21 cellular contexts compared by ENCODE assay signal in the genomic region with DNA sequence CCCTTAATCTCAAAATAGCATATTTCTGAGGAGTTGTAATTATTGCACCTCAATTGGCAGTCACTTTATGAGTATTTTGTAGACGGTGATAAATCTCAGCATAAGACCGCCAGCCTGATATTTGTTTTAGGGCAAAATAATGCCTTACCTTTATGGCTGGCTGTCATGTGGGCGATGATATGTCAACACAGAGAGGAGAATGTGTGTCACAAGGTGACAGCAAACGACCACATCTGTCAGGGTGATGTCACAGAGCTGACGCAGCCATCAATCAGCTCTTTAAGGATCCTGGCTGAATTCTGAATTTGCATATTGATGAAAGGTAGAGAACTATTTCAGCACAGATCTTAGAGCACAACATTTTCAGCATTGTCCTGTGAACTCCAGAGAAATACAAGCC.
DNase-seq lines count a peak whose midpoint lies in the region; ATAC-seq, FAIRE-seq and TF ChIP-seq lines count a peak whose summit lies in the region.
"Had no signal": no experiment of that assay in that cellular context is flagged by ENCODE, and none has a peak within 500 bp of the region (broad histone marks: within the 10 kb centered on the region; RNA-seq: fewer than 3 reads in every experiment).

No MANE protein-coding gene starts in this region.

- no peaks in the 10 kb centered on the region for H3K9me2 ChIP-seq in PC-3 (replicated peaks; ENCODE audit: low read length)

- no peak overlapping the region for H3K27ac ChIP-seq in K562 (ENCODE audit: extremely low read depth, low read depth, low read length)
- no peak overlapping the region for H3K27ac ChIP-seq in PC-3 (ENCODE audit: low read length)
- H3K27ac ChIP-seq: brain microvascular endothelial cell, coronary artery, uterus, WERI-Rb-1 had no signal

- WGBS in K562 (ENCODE audit: insufficient coverage, low coverage, missing lambda C conversion rate), result 0% methylated on average over 5 of the region's 5 CpGs

- POLR2A ChIA-PET in activated CD8-positive, alpha-beta T cell treated with anti-CD3 and anti-CD28 coated beads for 36 hours (lab: Charles Lee), result no interaction called here
- POLR2A ChIA-PET in activated CD8-positive, alpha-beta T cell treated with anti-CD3 and anti-CD28 coated beads, Interleukin-2, amount 10 ng/mL, durations not matched to agents 7 days and 5 days (lab: Charles Lee), result no interaction called here
- POLR2A ChIA-PET in K562 (lab: Yijun Ruan, JAX) (interaction anchor here (0.7 kb wide), 1 partner anchor 23 kb away, joined by 3 read pairs; no protein-coding TSS in a partner anchor), PC-3 (lab: Charles Lee; ENCODE audit: unreplicated experiment) (no interaction called here)

- H3K36me3 ChIP-seq in K562 (ENCODE audit: control insufficient read depth, insufficient read depth, low read length) (no peaks in the 10 kb centered on the region), PC-3 (ENCODE audit: low read depth, low read length) (no peaks in the 10 kb centered on the region)
- H3K36me3 ChIP-seq: brain microvascular endothelial cell, MG63, uterus had no signal

- no peaks in the 10 kb centered on the region for H3K9me3 ChIP-seq in K562 (replicated peaks; ENCODE audit: control insufficient read depth, insufficient read depth, low read depth, low read length)
- no peaks in the 10 kb centered on the region for H3K9me3 ChIP-seq in PC-3 (ENCODE audit: low read length)
- H3K9me3 ChIP-seq: MG63, uterus had no signal

- H3K27ac Mint-ChIP-seq in activated CD8-positive, alpha-beta T cell treated with anti-CD3 and anti-CD28 coated beads for 36 hours, result no peak overlapping the region
- no peak overlapping the region for H3K27ac Mint-ChIP-seq in activated CD8-positive, alpha-beta T cell treated with anti-CD3 and anti-CD28 coated beads, Interleukin-2, amount 10 ng/mL, durations not matched to agents 7 days and 5 days
- H3K27ac Mint-ChIP-seq in Calu3 (ENCODE audit: unreplicated experiment), result no peak overlapping the region
- H3K27ac Mint-ChIP-seq: activated naive CD8-positive, alpha-beta T cell; natural killer cell treated with Interleukin-12 subunit alpha and Interleukin-12 subunit beta and Interleukin-15 and Interleukin-18, amount 100 ng/mL, for 72 hours had no signal

- H3F3A ChIP-seq in PC-3 (ENCODE audit: low read length, unreplicated experiment), result no peaks in the 10 kb centered on the region

- no peak for TF ChIP-seq POLR2A in K562 (conservative IDR thresholded peaks at IDR 0.05)

- in situ Hi-C loops in K562 (cut with MboI), result no loop called here

- no peaks in the 10 kb centered on the region for H3K79me2 ChIP-seq in K562 (ENCODE audit: control insufficient read depth, insufficient read depth, low read length)
- no peaks in the 10 kb centered on the region for H3K79me2 ChIP-seq in PC-3 (ENCODE audit: low read length)

- no peak for TF ChIP-seq RAD21 in K562 (CRISPR knock-in tag; conservative IDR thresholded peaks at IDR 0.05 in 1 of 2, IDR thresholded peaks at IDR 0.05 in 1 of 2)

- no peaks in the 10 kb centered on the region for H3K36me3 Mint-ChIP-seq in activated CD8-positive, alpha-beta T cell treated with anti-CD3 and anti-CD28 coated beads for 36 hours (ENCODE audit: low read depth)
- H3K36me3 Mint-ChIP-seq in activated CD8-positive, alpha-beta T cell treated with anti-CD3 and anti-CD28 coated beads, Interleukin-2, amount 10 ng/mL, durations not matched to agents 7 days and 5 days (ENCODE audit: low read depth), result no peaks in the 10 kb centered on the region
- no peaks in the 10 kb centered on the region for H3K36me3 Mint-ChIP-seq in Calu3 (ENCODE audit: insufficient read depth, unreplicated experiment)
- H3K36me3 Mint-ChIP-seq: activated naive CD8-positive, alpha-beta T cell; natural killer cell treated with Interleukin-12 subunit alpha and Interleukin-12 subunit beta and Interleukin-15 and Interleukin-18, amount 100 ng/mL, for 72 hours had no signal

- CTCF ChIA-PET in activated CD8-positive, alpha-beta T cell treated with anti-CD3 and anti-CD28 coated beads for 36 hours (lab: Charles Lee), result no interaction called here
- CTCF ChIA-PET in activated CD8-positive, alpha-beta T cell treated with anti-CD3 and anti-CD28 coated beads, Interleukin-2, amount 10 ng/mL, durations not matched to agents 7 days and 5 days (lab: Charles Lee), result no interaction called here
- CTCF ChIA-PET in K562 (lab: Yijun Ruan, JAX; ENCODE audit: low intra/inter-chr PET ratio), result no interaction called here
- CTCF ChIA-PET in Calu3 (lab: Charles Lee), result no interaction called here
- CTCF ChIA-PET in PC-3 (lab: Charles Lee), result no interaction called here

- no peaks in the 10 kb centered on the region for H3K27me3 Mint-ChIP-seq in activated CD8-positive, alpha-beta T cell treated with anti-CD3 and anti-CD28 coated beads for 36 hours
- no peaks in the 10 kb centered on the region for H3K27me3 Mint-ChIP-seq in activated CD8-positive, alpha-beta T cell treated with anti-CD3 and anti-CD28 coated beads, Interleukin-2, amount 10 ng/mL, durations not matched to agents 7 days and 5 days (ENCODE audit: low read depth)
- no peaks in the 10 kb centered on the region for H3K27me3 Mint-ChIP-seq in Calu3 (ENCODE audit: unreplicated experiment)

- no peak overlapping the region for H3K4me2 ChIP-seq in K562 (ENCODE audit: insufficient read depth, low read length)
- H3K4me2 ChIP-seq in PC-3 (ENCODE audit: low read length), result no peak overlapping the region

- ATAC-seq in activated CD8-positive, alpha-beta T cell treated with anti-CD3 and anti-CD28 coated beads for 36 hours, result no peak
- ATAC-seq in activated CD8-positive, alpha-beta T cell treated with anti-CD3 and anti-CD28 coated beads, Interleukin-2, amount 10 ng/mL, durations not matched to agents 7 days and 5 days, result no peak
- ATAC-seq in K562 (no peak), PC-3 (no peak)
- ATAC-seq: natural killer cell treated with Interleukin-12 subunit alpha and Interleukin-12 subunit beta and Interleukin-15 and Interleukin-18, amount 100 ng/mL, for 72 hours had no signal

- H3K4me1 ChIP-seq in K562 (replicated peaks in 1 of 2; ENCODE audit: control insufficient read depth in 2 of 2, insufficient read depth in 2 of 2, low read length in 2 of 2), result no peaks in the 10 kb centered on the region
- no peaks in the 10 kb centered on the region for H3K4me1 ChIP-seq in PC-3 (ENCODE audit: insufficient read depth, low read length)
- H3K4me1 ChIP-seq: uterus had no signal

- H3K27me3 ChIP-seq in K562 (ENCODE audit: control insufficient read depth in 2 of 2, insufficient read depth in 2 of 2, low read length in 2 of 2), result peaks cover 10 to 12% of the 10 kb centered on the region in 2 experiments
- 0 out of 2 replicates have a peak, but pooled peaks cover 4% of the 10 kb centered on the region for H3K27me3 ChIP-seq in PC-3 (ENCODE audit: low read length)
- H3K27me3 ChIP-seq: brain microvascular endothelial cell, MG63, uterus had no signal

- H4K20me1 ChIP-seq in K562 (replicated peaks; ENCODE audit: control insufficient read depth, insufficient read depth, low read length) (no peaks in the 10 kb centered on the region), PC-3 (ENCODE audit: low read length) (no peaks in the 10 kb centered on the region)

- H3K9me1 ChIP-seq in K562 (ENCODE audit: control insufficient read depth, insufficient read depth, low read length), result no peaks in the 10 kb centered on the region

- H3K4me3 ChIP-seq in K562 (no peak overlapping the region), PC-3 (ENCODE audit: low read length) (no peak overlapping the region)
- H3K4me3 ChIP-seq: coronary artery, MG63, uterus had no signal

- no peak for FAIRE-seq in K562 (lab: Jason Lieb, UNC)
- FAIRE-seq: kidney had no signal

- TF ChIP-seq CTCF in activated CD8-positive, alpha-beta T cell treated with anti-CD3 and anti-CD28 coated beads for 36 hours (IDR thresholded peaks at IDR 0.05), result no peak
- no peak for TF ChIP-seq CTCF in K562 (IDR thresholded peaks at IDR 0.05 in 2 of 3, conservative IDR thresholded peaks at IDR 0.05 in 1 of 3; ENCODE audit: insufficient read depth in 2 of 3, low read depth in 1 of 3, low read length in 3 of 3)
- no peak for TF ChIP-seq CTCF in Calu3 (IDR thresholded peaks at IDR 0.05; ENCODE audit: unreplicated experiment)
- TF ChIP-seq CTCF in PC-3 (conservative IDR thresholded peaks at IDR 0.05; ENCODE audit: low read depth, low read length), result no peak

- no peak for TF ChIP-seq EP300 in K562 (IDR thresholded peaks at IDR 0.05; ENCODE audit: low read length)

- H2AFZ ChIP-seq in K562 (ENCODE audit: low read depth, low read length) (no peak overlapping the region), PC-3 (ENCODE audit: low read length) (no peak overlapping the region)

- DNase-seq in activated CD8-positive, alpha-beta T cell treated with anti-CD3 and anti-CD28 coated beads for 36 hours, result peak; percentile 12
- DNase-seq in activated CD8-positive, alpha-beta T cell treated with anti-CD3 and anti-CD28 coated beads, Interleukin-2, amount 10 ng/mL, durations not matched to agents 7 days and 5 days, result no peak
- DNase-seq in NCI-H1417 (lab: John Stamatoyannopoulos, UW) (peak in 2 of 3 experiments; percentile 55 to 89), K562 (ENCODE audit: extremely low read depth in 1 of 4, low spot score in 3 of 4) (no peak), iPS-NIHi11 (ENCODE audit: low spot score) (no peak), Calu3 (no peak), PC-3 (no peak)
- peak; percentile 8 to 35 for DNase-seq in stimulated activated CD4-positive, alpha-beta T cell treated with anti-CD3 and anti-CD28 coated beads, Interleukin-15, amount 100 ng/mL, for 48 hours (ENCODE audit: low read depth in 2 of 2)
- DNase-seq: brain microvascular endothelial cell, GOT3, hippocampal formation, kidney, mesendoderm, MG63, NCI-H1694 treated with DMSO at 0.1 percent for 48 hours, NCI-H446, uterus, WERI-Rb-1 had no signal

- intact Hi-C loops in activated CD8-positive, alpha-beta T cell treated with anti-CD3 and anti-CD28 coated beads for 36 hours (cut with micrococcal nuclease), result no loop called here
- intact Hi-C loops in K562 (cut with micrococcal nuclease), result no loop called here
- intact Hi-C loops in Calu3 (cut with micrococcal nuclease; ENCODE audit: unreplicated experiment), result no loop called here
- intact Hi-C loops in PC-3 (cut with micrococcal nuclease), result no loop called here

- BruUV-seq in K562 (replicated peaks; lab: Mats Ljungman, UMichigan) (no TSS peak), Calu3 (replicated peaks; lab: Mats Ljungman, UMichigan) (no TSS peak), PC-3 (replicated peaks; lab: Mats Ljungman, UMichigan) (no TSS peak)

- H3K4me1 Mint-ChIP-seq in activated CD8-positive, alpha-beta T cell treated with anti-CD3 and anti-CD28 coated beads for 36 hours (ENCODE audit: low read depth), result no peaks in the 10 kb centered on the region
- no peaks in the 10 kb centered on the region for H3K4me1 Mint-ChIP-seq in activated CD8-positive, alpha-beta T cell treated with anti-CD3 and anti-CD28 coated beads, Interleukin-2, amount 10 ng/mL, durations not matched to agents 7 days and 5 days (ENCODE audit: low read depth)
- no peaks in the 10 kb centered on the region for H3K4me1 Mint-ChIP-seq in Calu3 (ENCODE audit: low read depth, unreplicated experiment)

- H3K9ac ChIP-seq in K562 (ENCODE audit: insufficient read depth in 1 of 2, low read depth in 2 of 2, low read length in 2 of 2) (no peak overlapping the region), PC-3 (ENCODE audit: low read length) (no peak overlapping the region)

- no peak overlapping the region for H3K4me3 Mint-ChIP-seq in activated CD8-positive, alpha-beta T cell treated with anti-CD3 and anti-CD28 coated beads for 36 hours
- H3K4me3 Mint-ChIP-seq in activated CD8-positive, alpha-beta T cell treated with anti-CD3 and anti-CD28 coated beads, Interleukin-2, amount 10 ng/mL, durations not matched to agents 7 days and 5 days, result no peak overlapping the region
- H3K4me3 Mint-ChIP-seq in Calu3 (ENCODE audit: low read depth, unreplicated experiment), result no peak overlapping the region
- H3K4me3 Mint-ChIP-seq: activated naive CD8-positive, alpha-beta T cell; natural killer cell treated with Interleukin-12 subunit alpha and Interleukin-12 subunit beta and Interleukin-15 and Interleukin-18, amount 100 ng/mL, for 72 hours had no signal

- no peaks in the 10 kb centered on the region for H3K9me3 Mint-ChIP-seq in activated CD8-positive, alpha-beta T cell treated with anti-CD3 and anti-CD28 coated beads for 36 hours
- H3K9me3 Mint-ChIP-seq in activated CD8-positive, alpha-beta T cell treated with anti-CD3 and anti-CD28 coated beads, Interleukin-2, amount 10 ng/mL, durations not matched to agents 7 days and 5 days (ENCODE audit: insufficient read depth), result no peaks in the 10 kb centered on the region
- H3K9me3 Mint-ChIP-seq in Calu3 (ENCODE audit: low read depth, unreplicated experiment), result no peaks in the 10 kb centered on the region
- H3K9me3 Mint-ChIP-seq: natural killer cell treated with Interleukin-12 subunit alpha and Interleukin-12 subunit beta and Interleukin-15 and Interleukin-18, amount 100 ng/mL, for 72 hours had no signal

Comparison
In these comparisons a context has a peak if more than half of its experiments do, and no peak if none do; other contexts are left out.
1. DNase-seq: peak in activated CD8-positive, alpha-beta T cell treated with anti-CD3 and anti-CD28 coated beads for 36 hours (single experiment), NCI-H1417 (2 of 3) and stimulated activated CD4-positive, alpha-beta T cell treated with anti-CD3 and anti-CD28 coated beads, Interleukin-15, amount 100 ng/mL, for 48 hours (2 of 2); none in activated CD8-positive, alpha-beta T cell treated with anti-CD3 and anti-CD28 coated beads, Interleukin-2, amount 10 ng/mL, durations not matched to agents 7 days and 5 days (single experiment), K562 (0 of 4), iPS-NIHi11 (single experiment), Calu3 (single experiment) and PC-3 (single experiment).